In genomic region chr1:21674957-21675356, GRCh38 we compare ENCODE assay signal across 27 cellular contexts.
"Had no signal": no experiment of that assay in that cellular context is flagged by ENCODE, and none has a peak within 500 bp of the region (broad histone marks: within the 10 kb centered on the region; RNA-seq: fewer than 3 reads in every experiment).

No MANE protein-coding gene starts in this region.

- H3K4me3 Mint-ChIP-seq: activated B cell treated with CpG ODN at 0.5 μM for 24 hours; activated CD8-positive, alpha-beta memory T cell treated with anti-CD3 and anti-CD28 coated beads, Interleukin-2, amount 10 ng/mL, durations not matched to agents 7 days and 5 days; activated CD8-positive, alpha-beta T cell treated with anti-CD3 and anti-CD28 coated beads, Interleukin-2, amount 10 ng/mL, durations not matched to agents 7 days and 5 days; effector memory CD8-positive, alpha-beta T cell; natural killer cell treated with Interleukin-12 subunit alpha and Interleukin-12 subunit beta and Interleukin-15 and Interleukin-18, amount 100 ng/mL, for 72 hours; stimulated activated naive B cell treated with anti-CD40 and anti-IgM and Interleukin-4, amounts not matched to agents 10 μg/mL and 1 μg/mL and 100 μg/mL, for 72 hours; T-helper 17 cell had no signal

- H3K27me3 Mint-ChIP-seq: activated B cell treated with CpG ODN at 0.5 μM for 24 hours; natural killer cell treated with Interleukin-12 subunit alpha and Interleukin-12 subunit beta and Interleukin-15 and Interleukin-18, amount 100 ng/mL, for 72 hours; stimulated activated naive B cell treated with anti-CD40 and anti-IgM and Interleukin-4, amounts not matched to agents 10 μg/mL and 1 μg/mL and 100 μg/mL, for 72 hours; T-helper 17 cell had no signal

- H3K4me1 Mint-ChIP-seq: activated CD8-positive, alpha-beta memory T cell treated with anti-CD3 and anti-CD28 coated beads, Interleukin-2, amount 10 ng/mL, durations not matched to agents 7 days and 5 days had no signal

- H3K27ac Mint-ChIP-seq: activated B cell treated with CpG ODN at 0.5 μM for 24 hours; activated CD8-positive, alpha-beta memory T cell treated with anti-CD3 and anti-CD28 coated beads, Interleukin-2, amount 10 ng/mL, durations not matched to agents 7 days and 5 days; activated CD8-positive, alpha-beta T cell treated with anti-CD3 and anti-CD28 coated beads, Interleukin-2, amount 10 ng/mL, durations not matched to agents 7 days and 5 days; activated naive CD4-positive, alpha-beta T cell treated with anti-CD3 and anti-CD28 coated beads, Interleukin-2, amount 50 U/mL, for 72 hours; activated T-helper 2 cell treated with anti-CD3 and anti-CD28 coated beads, Interferon-gamma antibody, Interleukin-2, Interleukin-4, amounts not matched to agents 10 μg/mL and 5 μg/mL and 100 μg/mL, durations not matched to agents 14 hours and 24 hours and 36 hours; effector memory CD8-positive, alpha-beta T cell; natural killer cell treated with Interleukin-12 subunit alpha and Interleukin-12 subunit beta and Interleukin-15 and Interleukin-18, amount 100 ng/mL, for 72 hours; stimulated activated naive B cell treated with anti-CD40 and anti-IgM and Interleukin-4, amounts not matched to agents 10 μg/mL and 1 μg/mL and 100 μg/mL, for 72 hours; T-helper 17 cell had no signal

- H3K36me3 Mint-ChIP-seq: natural killer cell treated with Interleukin-12 subunit alpha and Interleukin-12 subunit beta and Interleukin-15 and Interleukin-18, amount 100 ng/mL, for 72 hours had no signal

- H3K4me3 ChIP-seq: body of pancreas, cardiac muscle cell, left ventricle myocardium inferior, lung, mucosa of descending colon, pancreas, psoas muscle, suprapubic skin, tibial nerve had no signal

- ATAC-seq: activated CD8-positive, alpha-beta memory T cell treated with anti-CD3 and anti-CD28 coated beads, Interleukin-2, amount 10 ng/mL, durations not matched to agents 7 days and 5 days; activated CD8-positive, alpha-beta T cell treated with anti-CD3 and anti-CD28 coated beads, Interleukin-2, amount 10 ng/mL, durations not matched to agents 7 days and 5 days; activated naive CD4-positive, alpha-beta T cell treated with anti-CD3 and anti-CD28 coated beads, Interleukin-2, amount 50 U/mL, for 72 hours; body of pancreas; effector memory CD8-positive, alpha-beta T cell; mucosa of descending colon; natural killer cell treated with Interleukin-12 subunit alpha and Interleukin-12 subunit beta and Interleukin-15 and Interleukin-18, amount 100 ng/mL, for 72 hours; pancreas; psoas muscle; stimulated activated naive B cell treated with anti-CD40 and anti-IgM and Interleukin-4, amounts not matched to agents 10 μg/mL and 1 μg/mL and 100 μg/mL, for 72 hours; T-helper 17 cell had no signal

- H3K9me3 Mint-ChIP-seq: activated B cell treated with CpG ODN at 0.5 μM for 24 hours; activated naive CD4-positive, alpha-beta T cell treated with anti-CD3 and anti-CD28 coated beads, Interleukin-2, amount 50 U/mL, for 72 hours; activated T-helper 2 cell treated with anti-CD3 and anti-CD28 coated beads, Interferon-gamma antibody, Interleukin-2, Interleukin-4, amounts not matched to agents 10 μg/mL and 5 μg/mL and 100 μg/mL, durations not matched to agents 14 hours and 24 hours and 36 hours; effector memory CD8-positive, alpha-beta T cell; natural killer cell treated with Interleukin-12 subunit alpha and Interleukin-12 subunit beta and Interleukin-15 and Interleukin-18, amount 100 ng/mL, for 72 hours; stimulated activated naive B cell treated with anti-CD40 and anti-IgM and Interleukin-4, amounts not matched to agents 10 μg/mL and 1 μg/mL and 100 μg/mL, for 72 hours had no signal

- DNase-seq: activated B cell treated with CpG ODN at 0.5 μM for 24 hours; activated CD8-positive, alpha-beta memory T cell treated with anti-CD3 and anti-CD28 coated beads, Interleukin-2, amount 10 ng/mL, durations not matched to agents 7 days and 5 days; activated CD8-positive, alpha-beta T cell treated with anti-CD3 and anti-CD28 coated beads, Interleukin-2, amount 10 ng/mL, durations not matched to agents 7 days and 5 days; aorta; body of pancreas; cortex of kidney; effector memory CD8-positive, alpha-beta T cell; head of caudate nucleus; kidney glomerular epithelial cell; left ventricle myocardium inferior; mesendoderm; mucosa of descending colon; pancreas; psoas muscle; stimulated activated CD4-positive, alpha-beta T cell treated with anti-CD3 and anti-CD28 coated beads, Interleukin-15, amount 100 ng/mL, for 24 hours; stimulated activated CD4-positive, alpha-beta T cell treated with anti-CD3 and anti-CD28 coated beads, Interleukin-2, amount 100 ng/mL, for 24 hours; stimulated activated naive B cell treated with anti-CD40 and anti-IgM and Interleukin-4, amounts not matched to agents 10 μg/mL and 1 μg/mL and 100 μg/mL, for 72 hours; T-helper 17 cell; T1000 had no signal

- H3K27ac ChIP-seq: body of pancreas, cardiac muscle cell, left ventricle myocardium inferior, neutrophil, pancreas, psoas muscle, suprapubic skin, tibial nerve had no signal
